9 cellular contexts compared by ENCODE assay signal in the genomic region with DNA sequence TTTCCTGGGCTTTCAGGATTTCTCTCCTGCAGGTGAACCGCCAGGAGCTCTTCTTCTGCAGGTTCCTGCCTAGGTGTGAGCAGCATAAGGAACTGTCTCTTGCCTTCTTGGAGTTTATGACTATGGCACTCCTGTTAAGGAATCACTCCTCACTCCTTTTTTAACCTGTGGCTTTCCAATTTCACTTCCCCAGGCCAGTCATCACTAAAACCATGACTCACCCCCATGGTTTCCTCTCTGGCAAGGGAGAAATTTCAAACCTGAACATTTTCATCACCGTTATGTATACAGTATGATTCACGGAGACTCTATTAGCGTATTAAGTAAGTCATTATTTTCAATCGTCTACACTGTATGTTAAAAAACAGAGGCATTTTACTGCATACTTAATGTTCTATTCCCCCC.
A peak's percentile ranks its signal among the peaks of the same experiment; 100 is the strongest.
DNase-seq lines count a peak whose midpoint lies in the region; ATAC-seq and TF ChIP-seq lines count a peak whose summit lies in the region.
"Had no signal": no experiment of that assay in that cellular context is flagged by ENCODE, and none has a peak within 500 bp of the region (broad histone marks: within the 10 kb centered on the region; RNA-seq: fewer than 3 reads in every experiment).

No MANE protein-coding gene starts in this region.

- ATAC-seq in GM21360 (IDR thresholded peaks at IDR 0.05; ENCODE audit: unreplicated experiment) (peak; percentile 33), HG03432 (IDR thresholded peaks at IDR 0.05; ENCODE audit: unreplicated experiment) (peak; percentile 49), WTC11 (no peak), left lung (no peak)

- TF ChIP-seq CTCF in WTC11 (IDR thresholded peaks at IDR 0.05) (no peak), left lung (IDR thresholded peaks at IDR 0.05) (no peak)

- no peak overlapping the region for H3K27ac Mint-ChIP-seq in WTC11
- H3K27ac Mint-ChIP-seq: CD4-positive, alpha-beta T cell had no signal

- H3K27ac ChIP-seq in left lung: no peak overlapping the region

- H3K27me3 ChIP-seq in left lung: no peaks in the 10 kb centered on the region

- H3K4me3 Mint-ChIP-seq in WTC11: no peak overlapping the region
- H3K4me3 Mint-ChIP-seq: CD4-positive, alpha-beta T cell had no signal

- no peaks in the 10 kb centered on the region for H3K9me3 Mint-ChIP-seq in WTC11
- H3K9me3 Mint-ChIP-seq: CD4-positive, alpha-beta T cell had no signal

- no peaks in the 10 kb centered on the region for H3K27me3 Mint-ChIP-seq in WTC11 (ENCODE audit: low read depth)
- H3K27me3 Mint-ChIP-seq: CD4-positive, alpha-beta T cell had no signal

- POLR2A ChIA-PET in WTC11 (lab: Charles Lee): no interaction called here

- H3K4me1 ChIP-seq in left lung: no peaks in the 10 kb centered on the region

- CTCF ChIA-PET in WTC11 (lab: Charles Lee): no interaction called here

- no peaks in the 10 kb centered on the region for H3K9me3 ChIP-seq in left lung

- intact Hi-C loops in head of caudate nucleus (cut with DNase I) (no loop called here), left lung (cut with DNase I) (no loop called here)

- no peaks in the 10 kb centered on the region for H3K36me3 Mint-ChIP-seq in WTC11

- H3K4me3 ChIP-seq in left lung: no peak overlapping the region

- no peaks in the 10 kb centered on the region for H3K36me3 ChIP-seq in left lung

- no peaks in the 10 kb centered on the region for H3K4me1 Mint-ChIP-seq in WTC11

- DNase-seq in A172 (ENCODE audit: low spot score) (peak; percentile 64), astrocyte of the hippocampus (ENCODE audit: low read depth, low spot score) (peak; percentile 62), head of caudate nucleus (no peak), WTC11 (ENCODE audit: low spot score) (no peak), SHP77 (lab: John Stamatoyannopoulos, UW) (no peak), left lung (no peak)
- DNase-seq: CD4-positive, alpha-beta T cell had no signal

TF ChIP-seq in WTC11, 78 proteins besides CTCF, POLR2A, EP300 and RAD21:
- TF ChIP-seq SMAD3 (CRISPR knock-in tag; IDR thresholded peaks at IDR 0.05; ENCODE audit: borderline replicate concordance) (no peak), TEAD4 (CRISPR knock-in tag; IDR thresholded peaks at IDR 0.05) (no peak), PRRX2 (CRISPR knock-in tag; IDR thresholded peaks at IDR 0.05) (no peak), ZMAT4 (CRISPR knock-in tag; IDR thresholded peaks at IDR 0.05) (no peak), ATF6 (CRISPR knock-in tag; IDR thresholded peaks at IDR 0.05) (no peak), ZNF263 (CRISPR knock-in tag; IDR thresholded peaks at IDR 0.05; ENCODE audit: low read depth) (no peak), ZBTB21 (CRISPR knock-in tag; IDR thresholded peaks at IDR 0.05; ENCODE audit: borderline replicate concordance) (no peak)
- TF ChIP-seq, protein P1, sequence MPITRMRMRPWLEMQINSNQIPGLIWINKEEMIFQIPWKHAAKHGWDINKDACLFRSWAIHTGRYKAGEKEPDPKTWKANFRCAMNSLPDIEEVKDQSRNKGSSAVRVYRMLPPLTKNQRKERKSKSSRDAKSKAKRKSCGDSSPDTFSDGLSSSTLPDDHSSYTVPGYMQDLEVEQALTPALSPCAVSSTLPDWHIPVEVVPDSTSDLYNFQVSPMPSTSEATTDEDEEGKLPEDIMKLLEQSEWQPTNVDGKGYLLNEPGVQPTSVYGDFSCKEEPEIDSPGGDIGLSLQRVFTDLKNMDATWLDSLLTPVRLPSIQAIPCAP (CRISPR knock-in tag; IDR thresholded peaks at IDR 0.05): no peak
- TF ChIP-seq, protein P2, sequence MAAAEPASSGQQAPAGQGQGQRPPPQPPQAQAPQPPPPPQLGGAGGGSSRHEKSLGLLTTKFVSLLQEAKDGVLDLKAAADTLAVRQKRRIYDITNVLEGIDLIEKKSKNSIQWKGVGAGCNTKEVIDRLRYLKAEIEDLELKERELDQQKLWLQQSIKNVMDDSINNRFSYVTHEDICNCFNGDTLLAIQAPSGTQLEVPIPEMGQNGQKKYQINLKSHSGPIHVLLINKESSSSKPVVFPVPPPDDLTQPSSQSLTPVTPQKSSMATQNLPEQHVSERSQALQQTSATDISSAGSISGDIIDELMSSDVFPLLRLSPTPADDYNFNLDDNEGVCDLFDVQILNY (CRISPR knock-in tag; IDR thresholded peaks at IDR 0.05): no peak
- TF ChIP-seq, protein P3, sequence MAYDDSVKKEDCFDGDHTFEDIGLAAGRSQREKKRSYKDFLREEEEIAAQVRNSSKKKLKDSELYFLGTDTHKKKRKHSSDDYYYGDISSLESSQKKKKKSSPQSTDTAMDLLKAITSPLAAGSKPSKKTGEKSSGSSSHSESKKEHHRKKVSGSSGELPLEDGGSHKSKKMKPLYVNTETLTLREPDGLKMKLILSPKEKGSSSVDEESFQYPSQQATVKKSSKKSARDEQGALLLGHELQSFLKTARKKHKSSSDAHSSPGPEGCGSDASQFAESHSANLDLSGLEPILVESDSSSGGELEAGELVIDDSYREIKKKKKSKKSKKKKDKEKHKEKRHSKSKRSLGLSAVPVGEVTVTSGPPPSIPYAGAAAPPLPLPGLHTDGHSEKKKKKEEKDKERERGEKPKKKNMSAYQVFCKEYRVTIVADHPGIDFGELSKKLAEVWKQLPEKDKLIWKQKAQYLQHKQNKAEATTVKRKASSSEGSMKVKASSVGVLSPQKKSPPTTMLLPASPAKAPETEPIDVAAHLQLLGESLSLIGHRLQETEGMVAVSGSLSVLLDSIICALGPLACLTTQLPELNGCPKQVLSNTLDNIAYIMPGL (CRISPR knock-in tag; IDR thresholded peaks at IDR 0.05): no peak
- TF ChIP-seq, protein P4, sequence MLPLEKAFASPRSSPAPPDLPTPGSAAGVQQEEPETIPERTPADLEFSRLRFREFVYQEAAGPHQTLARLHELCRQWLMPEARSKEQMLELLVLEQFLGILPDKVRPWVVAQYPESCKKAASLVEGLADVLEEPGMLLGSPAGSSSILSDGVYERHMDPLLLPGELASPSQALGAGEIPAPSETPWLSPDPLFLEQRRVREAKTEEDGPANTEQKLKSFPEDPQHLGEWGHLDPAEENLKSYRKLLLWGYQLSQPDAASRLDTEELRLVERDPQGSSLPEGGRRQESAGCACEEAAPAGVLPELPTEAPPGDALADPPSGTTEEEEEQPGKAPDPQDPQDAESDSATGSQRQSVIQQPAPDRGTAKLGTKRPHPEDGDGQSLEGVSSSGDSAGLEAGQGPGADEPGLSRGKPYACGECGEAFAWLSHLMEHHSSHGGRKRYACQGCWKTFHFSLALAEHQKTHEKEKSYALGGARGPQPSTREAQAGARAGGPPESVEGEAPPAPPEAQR (CRISPR knock-in tag; IDR thresholded peaks at IDR 0.05): no peak

Comparison
In these comparisons a context has a peak if more than half of its experiments do, and no peak if none do; other contexts are left out.
1. DNase-seq: peak in A172 (single experiment) and astrocyte of the hippocampus (single experiment); none in head of caudate nucleus (0 of 42), WTC11 (single experiment), SHP77 (0 of 2) and left lung (0 of 2).
2. ATAC-seq: peak in GM21360 (single experiment) and HG03432 (single experiment); none in WTC11 (single experiment) and left lung (single experiment).